ENCODE assay signal across 24 cellular contexts in the genomic region with DNA sequence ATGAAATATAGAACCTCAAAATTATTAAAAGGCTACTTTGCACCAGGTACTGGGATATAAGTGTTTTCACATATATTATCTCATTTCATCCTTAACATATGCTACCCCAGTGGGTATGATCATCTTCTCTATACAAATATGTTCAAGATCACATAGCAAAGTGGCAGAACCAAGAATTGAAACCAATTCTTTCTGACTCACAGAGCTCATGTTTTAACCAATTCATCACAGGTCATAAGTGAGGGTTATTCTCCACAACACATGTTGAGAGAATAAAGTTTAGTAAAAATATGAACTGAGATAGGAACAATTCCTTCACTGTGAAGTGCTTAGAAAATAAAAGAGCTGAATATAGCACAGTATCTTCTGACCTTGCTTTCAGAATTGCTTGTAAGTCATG.
A peak's percentile ranks its signal among the peaks of the same experiment; 100 is the strongest.
DNase-seq lines count a peak whose midpoint lies in the region; ATAC-seq, FAIRE-seq and TF ChIP-seq lines count a peak whose summit lies in the region.
"Had no signal": no experiment of that assay in that cellular context is flagged by ENCODE, and none has a peak within 500 bp of the region (broad histone marks: within the 10 kb centered on the region; RNA-seq: fewer than 3 reads in every experiment).

No MANE protein-coding gene starts in this region.

- TF ChIP-seq POLR2A in H1 (IDR thresholded peaks at IDR 0.05; ENCODE audit: control extremely low read depth in 1 of 2, low read depth in 2 of 2, low read length in 2 of 2), result no peak

- FAIRE-seq in H1 (lab: Jason Lieb, UNC), result peak; percentile 45
- FAIRE-seq: K562 had no signal

- H3K14ac ChIP-seq in H1 (ENCODE audit: insufficient read length), result no peak overlapping the region

- no peak overlapping the region for H4K91ac ChIP-seq in H1 (replicated peaks; ENCODE audit: insufficient read length, low read length)

- H2BK20ac ChIP-seq in H1 (ENCODE audit: low read length), result no peak overlapping the region

- H3K9me2 ChIP-seq in Karpas-422 (replicated peaks; ENCODE audit: insufficient read depth, low read length), result no peaks in the 10 kb centered on the region

- no peaks in the 10 kb centered on the region for H3K79me1 ChIP-seq in H1 (ENCODE audit: low read depth, low read length)

- peak; percentile 43 for ATAC-seq in GM18907 (IDR thresholded peaks at IDR 0.05; ENCODE audit: unreplicated experiment)
- peak; percentile 58 for ATAC-seq in GM21717 (IDR thresholded peaks at IDR 0.05; ENCODE audit: unreplicated experiment)
- ATAC-seq in HG03066 (IDR thresholded peaks at IDR 0.05; ENCODE audit: low read depth, unreplicated experiment), result peak; percentile 47
- no peak for ATAC-seq in GM19467 (IDR thresholded peaks at IDR 0.05; ENCODE audit: unreplicated experiment)
- ATAC-seq: K562; left cardiac atrium; naive thymus-derived CD4-positive, alpha-beta T cell; upper lobe of right lung had no signal

- H3K36me3 ChIP-seq in H1 (ENCODE audit: control insufficient read depth in 2 of 4, insufficient read depth in 4 of 4, low read length in 3 of 4), result no peaks in the 10 kb centered on the region
- no peaks in the 10 kb centered on the region for H3K36me3 ChIP-seq in Karpas-422 (ENCODE audit: insufficient read depth, low read length)
- H3K36me3 ChIP-seq: breast epithelium, upper lobe of right lung had no signal

- H2AFZ ChIP-seq in H1 (ENCODE audit: low read length), result no peak overlapping the region
- H2AFZ ChIP-seq in Karpas-422 (ENCODE audit: low read length), result no peak overlapping the region

- H3K4me1 Mint-ChIP-seq in Calu3 (ENCODE audit: low read depth, unreplicated experiment), result peaks cover 24% of the 10 kb centered on the region

- H3K4me2 ChIP-seq in H1 (ENCODE audit: insufficient read depth in 1 of 2, low read depth in 2 of 2, low read length in 2 of 2) (no peak overlapping the region), Karpas-422 (ENCODE audit: low read depth, low read length, poor library complexity, severe bottlenecking) (no peak overlapping the region)

- H3K36me3 Mint-ChIP-seq in Calu3 (ENCODE audit: insufficient read depth, unreplicated experiment), result no peaks in the 10 kb centered on the region
- H3K36me3 Mint-ChIP-seq: CD8-positive, alpha-beta memory T cell; naive thymus-derived CD4-positive, alpha-beta T cell had no signal

- no peak overlapping the region for H2BK5ac ChIP-seq in H1 (ENCODE audit: low read depth, low read length)

- H3K4me1 ChIP-seq in H1 (replicated peaks in 1 of 4; ENCODE audit: control insufficient read depth in 3 of 4, insufficient read depth in 4 of 4, low read length in 3 of 4), result no peaks in the 10 kb centered on the region; a peak in 1 of 7 replicates
- no peaks in the 10 kb centered on the region for H3K4me1 ChIP-seq in Karpas-422 (ENCODE audit: low read length)
- H3K4me1 ChIP-seq: breast epithelium, upper lobe of right lung had no signal

- H3K56ac ChIP-seq in H1 (replicated peaks; ENCODE audit: insufficient read length, low read depth, low read length), result no peak overlapping the region

- DNase-seq in H1 (ENCODE audit: low read depth in 1 of 2, low spot score in 2 of 2), result no peak
- DNase-seq in Karpas-422, result no peak
- no peak for DNase-seq in Calu3
- DNase-seq: activated CD8-positive, alpha-beta memory T cell treated with anti-CD3 and anti-CD28 coated beads, Interleukin-2, amount 50 U/mL, for 4 hours; activated effector memory CD4-positive, alpha-beta T cell treated with anti-CD3 and anti-CD28 coated beads, Interleukin-2, amount 50 U/mL, for 16 hours; CD8-positive, alpha-beta memory T cell; DMS79; endodermal cell; left cardiac atrium; mesenchymal stem cell; naive thymus-derived CD4-positive, alpha-beta T cell; NCI-H69; retina; SHP77; stimulated activated CD4-positive, alpha-beta T cell treated with anti-CD3 and anti-CD28 coated beads, Interleukin-4, amount 100 ng/mL, for 4 hours; upper lobe of right lung had no signal

- BruUV-seq in Calu3 (replicated peaks; lab: Mats Ljungman, UMichigan), result no TSS peak

- no peak overlapping the region for H4K5ac ChIP-seq in H1 (ENCODE audit: insufficient read length, low read depth, low read length)

- no peaks in the 10 kb centered on the region for H3K9me3 ChIP-seq in H1 (ENCODE audit: insufficient read depth in 2 of 2, low read depth in 1 of 2, low read length in 1 of 2)
- H3K9me3 ChIP-seq in Karpas-422 (ENCODE audit: low read length), result no peaks in the 10 kb centered on the region
- H3K9me3 ChIP-seq: breast epithelium, upper lobe of right lung had no signal

- H3K9me3 Mint-ChIP-seq in Calu3 (ENCODE audit: low read depth, unreplicated experiment), result no peaks in the 10 kb centered on the region
- H3K9me3 Mint-ChIP-seq: CD8-positive, alpha-beta memory T cell; endodermal cell; naive thymus-derived CD4-positive, alpha-beta T cell; T-helper 1 cell treated with Interleukin-12 subunit alpha and Interleukin-12 subunit beta and Interleukin-4 antibody, amounts not matched to agents 30 μg/mL and 1 μg/mL, for 36 hours had no signal

- no peak overlapping the region for H3K23ac ChIP-seq in H1 (ENCODE audit: insufficient read length)

- no peak overlapping the region for H2BK15ac ChIP-seq in H1 (ENCODE audit: low read length)

- no peaks in the 10 kb centered on the region for H3K27me3 Mint-ChIP-seq in Calu3 (ENCODE audit: unreplicated experiment)

- H3K4me3 Mint-ChIP-seq in Calu3 (ENCODE audit: low read depth, unreplicated experiment), result no peak overlapping the region
- H3K4me3 Mint-ChIP-seq: CD8-positive, alpha-beta memory T cell; endodermal cell; naive thymus-derived CD4-positive, alpha-beta T cell; T-helper 1 cell treated with Interleukin-12 subunit alpha and Interleukin-12 subunit beta and Interleukin-4 antibody, amounts not matched to agents 30 μg/mL and 1 μg/mL, for 36 hours had no signal

- H3K27ac ChIP-seq in H1 (ENCODE audit: low read depth, low read length) (no peak overlapping the region), Karpas-422 (ENCODE audit: low read length) (no peak overlapping the region)
- H3K27ac ChIP-seq: breast epithelium, coronary artery, upper lobe of right lung had no signal

- no peak overlapping the region for H2AK5ac ChIP-seq in H1 (ENCODE audit: low read depth, low read length)

- H4K20me1 ChIP-seq in H1 (replicated peaks in 1 of 2; ENCODE audit: control insufficient read depth in 1 of 2, insufficient read depth in 2 of 2, low read length in 2 of 2) (no peaks in the 10 kb centered on the region), Karpas-422 (ENCODE audit: insufficient read depth, low read depth, low read length) (no peaks in the 10 kb centered on the region)

- H3K4ac ChIP-seq in H1 (replicated peaks; ENCODE audit: insufficient read length, low read depth, low read length), result no peak overlapping the region

- TF ChIP-seq CTCF in H1 (IDR thresholded peaks at IDR 0.05; ENCODE audit: control extremely low read depth in 1 of 3, insufficient read depth in 1 of 3, low read depth in 1 of 3, low read length in 3 of 3) (no peak), Calu3 (IDR thresholded peaks at IDR 0.05; ENCODE audit: unreplicated experiment) (no peak)

- H3K79me2 ChIP-seq in H1 (ENCODE audit: control insufficient read depth in 1 of 2, insufficient read depth in 2 of 2, low read length in 2 of 2), result no peaks in the 10 kb centered on the region
- H3K79me2 ChIP-seq in Karpas-422 (ENCODE audit: low read length), result no peaks in the 10 kb centered on the region

- no peak for TF ChIP-seq RAD21 in H1 (IDR thresholded peaks at IDR 0.05 in 1 of 2, conservative IDR thresholded peaks at IDR 0.05 in 1 of 2; ENCODE audit: low read depth in 2 of 2, low read length in 2 of 2)

- no peak overlapping the region for H4K8ac ChIP-seq in H1 (ENCODE audit: extremely low read depth, insufficient read depth, low read length)

- no peak for TF ChIP-seq EP300 in H1 (IDR thresholded peaks at IDR 0.05; ENCODE audit: borderline replicate concordance in 1 of 2, low read depth in 2 of 2, low read length in 2 of 2)

- H3K27me3 ChIP-seq in H1 (replicated peaks in 1 of 4; ENCODE audit: control insufficient read depth in 3 of 4, extremely low read depth in 1 of 4, insufficient read depth in 3 of 4, low read length in 3 of 4), result peaks cover 0 to 1% (median 0%) of the 10 kb centered on the region in 4 experiments; a peak in 1 of 7 replicates
- H3K27me3 ChIP-seq in Karpas-422 (ENCODE audit: low read length), result no peaks in the 10 kb centered on the region
- H3K27me3 ChIP-seq: breast epithelium, upper lobe of right lung had no signal

- CTCF ChIA-PET in H1 (lab: Charles Lee; ENCODE audit: partially characterized antibody), result interaction anchor here (0.6 to 5.0 kb wide), 18 partner anchors 11 to 488 kb away, joined by 3 to 34 read pairs (median 6); no protein-coding TSS in a partner anchor
- CTCF ChIA-PET in Calu3 (lab: Charles Lee), result no interaction called here

- no peak overlapping the region for H3K4me3 ChIP-seq in H1 (ENCODE audit: extremely low read depth in 1 of 4, insufficient read depth in 2 of 4, low read depth in 3 of 4, low read length in 4 of 4)
- no peak overlapping the region for H3K4me3 ChIP-seq in Karpas-422 (ENCODE audit: low read length)
- H3K4me3 ChIP-seq: breast epithelium, coronary artery, K562, upper lobe of right lung had no signal

- H3K18ac ChIP-seq in H1 (ENCODE audit: extremely low read depth, low read length), result no peak overlapping the region

- H3K27ac Mint-ChIP-seq in Calu3 (ENCODE audit: unreplicated experiment), result no peak overlapping the region
- H3K27ac Mint-ChIP-seq: CD8-positive, alpha-beta memory T cell; endodermal cell; naive thymus-derived CD4-positive, alpha-beta T cell; T-helper 1 cell treated with Interleukin-12 subunit alpha and Interleukin-12 subunit beta and Interleukin-4 antibody, amounts not matched to agents 30 μg/mL and 1 μg/mL, for 36 hours had no signal

- POLR2A ChIA-PET in H1 (lab: Charles Lee; ENCODE audit: partially characterized antibody), result no interaction called here

- H3K23me2 ChIP-seq in H1 (ENCODE audit: low read depth, low read length), result no peaks in the 10 kb centered on the region

- intact Hi-C loops in Calu3 (cut with micrococcal nuclease; ENCODE audit: unreplicated experiment), result loop anchor here (10.0 kb wide), 4 partner anchors 290 to 510 kb away; no protein-coding TSS in a partner anchor

- no peak overlapping the region for H2BK12ac ChIP-seq in H1 (ENCODE audit: low read depth, low read length)

- H3K9ac ChIP-seq in H1 (replicated peaks in 1 of 4; ENCODE audit: extremely low read depth in 1 of 4, low read depth in 3 of 4, low read length in 3 of 4) (no peak overlapping the region), Karpas-422 (ENCODE audit: low read length) (no peak overlapping the region)

- H2BK120ac ChIP-seq in H1 (replicated peaks; ENCODE audit: low read depth, low read length), result no peak overlapping the region

TF ChIP-seq in H1, 55 proteins besides CTCF, POLR2A, EP300 and RAD21 (continues in another document):
- TF ChIP-seq NRF1 (IDR thresholded peaks at IDR 0.05; ENCODE audit: low read depth, low read length), result no peak
- TF ChIP-seq KDM1A (IDR thresholded peaks at IDR 0.05; ENCODE audit: borderline replicate concordance, low read length), result no peak
- no peak for TF ChIP-seq RXRA (IDR thresholded peaks at IDR 0.05; ENCODE audit: insufficient read depth, low read depth, low read length)
- no peak for TF ChIP-seq SRF (IDR thresholded peaks at IDR 0.05; ENCODE audit: low read depth, low read length)
- TF ChIP-seq EZH2 (IDR thresholded peaks at IDR 0.05; ENCODE audit: low read depth, low read length, severe bottlenecking), result no peak
- no peak for TF ChIP-seq SUZ12 (IDR thresholded peaks at IDR 0.05; ENCODE audit: low read length)
- no peak for TF ChIP-seq ZNF274 (IDR thresholded peaks at IDR 0.05; ENCODE audit: borderline replicate concordance, extremely low read depth, low read length)
